ENCODE assay signal across 1 cellular context in genomic region chr2:121722479-121722878, GRCh38.
TF ChIP-seq lines count a peak whose summit lies in the region.

No MANE protein-coding gene starts in this region.

TF ChIP-seq in K562, 482 proteins besides CTCF, POLR2A, EP300 and RAD21 (continued from another document and continues in another):
- TF ChIP-seq, protein P1, sequence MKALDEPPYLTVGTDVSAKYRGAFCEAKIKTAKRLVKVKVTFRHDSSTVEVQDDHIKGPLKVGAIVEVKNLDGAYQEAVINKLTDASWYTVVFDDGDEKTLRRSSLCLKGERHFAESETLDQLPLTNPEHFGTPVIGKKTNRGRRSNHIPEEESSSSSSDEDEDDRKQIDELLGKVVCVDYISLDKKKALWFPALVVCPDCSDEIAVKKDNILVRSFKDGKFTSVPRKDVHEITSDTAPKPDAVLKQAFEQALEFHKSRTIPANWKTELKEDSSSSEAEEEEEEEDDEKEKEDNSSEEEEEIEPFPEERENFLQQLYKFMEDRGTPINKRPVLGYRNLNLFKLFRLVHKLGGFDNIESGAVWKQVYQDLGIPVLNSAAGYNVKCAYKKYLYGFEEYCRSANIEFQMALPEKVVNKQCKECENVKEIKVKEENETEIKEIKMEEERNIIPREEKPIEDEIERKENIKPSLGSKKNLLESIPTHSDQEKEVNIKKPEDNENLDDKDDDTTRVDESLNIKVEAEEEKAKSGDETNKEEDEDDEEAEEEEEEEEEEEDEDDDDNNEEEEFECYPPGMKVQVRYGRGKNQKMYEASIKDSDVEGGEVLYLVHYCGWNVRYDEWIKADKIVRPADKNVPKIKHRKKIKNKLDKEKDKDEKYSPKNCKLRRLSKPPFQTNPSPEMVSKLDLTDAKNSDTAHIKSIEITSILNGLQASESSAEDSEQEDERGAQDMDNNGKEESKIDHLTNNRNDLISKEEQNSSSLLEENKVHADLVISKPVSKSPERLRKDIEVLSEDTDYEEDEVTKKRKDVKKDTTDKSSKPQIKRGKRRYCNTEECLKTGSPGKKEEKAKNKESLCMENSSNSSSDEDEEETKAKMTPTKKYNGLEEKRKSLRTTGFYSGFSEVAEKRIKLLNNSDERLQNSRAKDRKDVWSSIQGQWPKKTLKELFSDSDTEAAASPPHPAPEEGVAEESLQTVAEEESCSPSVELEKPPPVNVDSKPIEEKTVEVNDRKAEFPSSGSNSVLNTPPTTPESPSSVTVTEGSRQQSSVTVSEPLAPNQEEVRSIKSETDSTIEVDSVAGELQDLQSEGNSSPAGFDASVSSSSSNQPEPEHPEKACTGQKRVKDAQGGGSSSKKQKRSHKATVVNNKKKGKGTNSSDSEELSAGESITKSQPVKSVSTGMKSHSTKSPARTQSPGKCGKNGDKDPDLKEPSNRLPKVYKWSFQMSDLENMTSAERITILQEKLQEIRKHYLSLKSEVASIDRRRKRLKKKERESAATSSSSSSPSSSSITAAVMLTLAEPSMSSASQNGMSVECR (CRISPR knock-in tag; IDR thresholded peaks at IDR 0.05), result no peak
- TF ChIP-seq DDX20 (tag; IDR thresholded peaks at IDR 0.05; ENCODE audit: low read depth) (no peak), RFX5 (IDR thresholded peaks at IDR 0.05; ENCODE audit: low read depth, low read length) (no peak), NELFE (IDR thresholded peaks at IDR 0.05; ENCODE audit: insufficient read depth, insufficient read length) (no peak), ZFP1 (CRISPR knock-in tag; IDR thresholded peaks at IDR 0.05) (no peak), ASH1L (IDR thresholded peaks at IDR 0.05; ENCODE audit: borderline replicate concordance, low read depth, partially characterized antibody) (no peak), HLTF (IDR thresholded peaks at IDR 0.05) (no peak), PCBP1 (IDR thresholded peaks at IDR 0.05; ENCODE audit: low read depth, low read length, poor library complexity, severe bottlenecking) (no peak), HNRNPLL (IDR thresholded peaks at IDR 0.05; ENCODE audit: low read depth, low read length, poor library complexity, severe bottlenecking) (no peak), MAZ (CRISPR knock-in tag; conservative IDR thresholded peaks at IDR 0.05 in 1 of 2, IDR thresholded peaks at IDR 0.05 in 1 of 2) (no peak), ZNF76 (CRISPR knock-in tag; IDR thresholded peaks at IDR 0.05; ENCODE audit: borderline replicate concordance) (no peak), XRCC4 (IDR thresholded peaks at IDR 0.05; ENCODE audit: extremely low read depth, insufficient read depth, insufficient read length) (no peak), HINFP (tag; conservative IDR thresholded peaks at IDR 0.05; ENCODE audit: low read depth) (no peak), CHD1 (IDR thresholded peaks at IDR 0.05; ENCODE audit: low read length) (no peak), NCOA1 (IDR thresholded peaks at IDR 0.05; ENCODE audit: low read depth) (no peak), E2F4 (CRISPR knock-in tag; IDR thresholded peaks at IDR 0.05; ENCODE audit: low read depth) (no peak), ARID2 (IDR thresholded peaks at IDR 0.05) (no peak), KAT8 (IDR thresholded peaks at IDR 0.05; ENCODE audit: low read depth) (no peak), ARNT (IDR thresholded peaks at IDR 0.05) (peak in 1 of 2 experiments; percentile 57; a peak in 1 of 4 replicates), ZNF12 (CRISPR knock-in tag; IDR thresholded peaks at IDR 0.05) (no peak), ZFP36 (IDR thresholded peaks at IDR 0.05; ENCODE audit: low read depth, low read length, partially characterized antibody) (peak; percentile 71), RBM17 (IDR thresholded peaks at IDR 0.05; ENCODE audit: borderline replicate concordance, low read depth, low read length) (no peak), ATF4 (CRISPR knock-in tag; IDR thresholded peaks at IDR 0.05) (no peak), HIVEP1 (CRISPR knock-in tag; IDR thresholded peaks at IDR 0.05) (no peak), FIP1L1 (IDR thresholded peaks at IDR 0.05; ENCODE audit: low read depth, low read length, poor library complexity, severe bottlenecking) (no peak), LEF1 (IDR thresholded peaks at IDR 0.05) (no peak), SREBF1 (IDR thresholded peaks at IDR 0.05; ENCODE audit: borderline replicate concordance, low read depth, low read length) (no peak), HMBOX1 (IDR thresholded peaks at IDR 0.05) (peak; percentile 43), ZNF133 (CRISPR knock-in tag; IDR thresholded peaks at IDR 0.05) (no peak), XRCC3 (IDR thresholded peaks at IDR 0.05) (no peak), ZNF707 (CRISPR knock-in tag; conservative IDR thresholded peaks at IDR 0.05) (no peak)
- TF ChIP-seq, protein P2, sequence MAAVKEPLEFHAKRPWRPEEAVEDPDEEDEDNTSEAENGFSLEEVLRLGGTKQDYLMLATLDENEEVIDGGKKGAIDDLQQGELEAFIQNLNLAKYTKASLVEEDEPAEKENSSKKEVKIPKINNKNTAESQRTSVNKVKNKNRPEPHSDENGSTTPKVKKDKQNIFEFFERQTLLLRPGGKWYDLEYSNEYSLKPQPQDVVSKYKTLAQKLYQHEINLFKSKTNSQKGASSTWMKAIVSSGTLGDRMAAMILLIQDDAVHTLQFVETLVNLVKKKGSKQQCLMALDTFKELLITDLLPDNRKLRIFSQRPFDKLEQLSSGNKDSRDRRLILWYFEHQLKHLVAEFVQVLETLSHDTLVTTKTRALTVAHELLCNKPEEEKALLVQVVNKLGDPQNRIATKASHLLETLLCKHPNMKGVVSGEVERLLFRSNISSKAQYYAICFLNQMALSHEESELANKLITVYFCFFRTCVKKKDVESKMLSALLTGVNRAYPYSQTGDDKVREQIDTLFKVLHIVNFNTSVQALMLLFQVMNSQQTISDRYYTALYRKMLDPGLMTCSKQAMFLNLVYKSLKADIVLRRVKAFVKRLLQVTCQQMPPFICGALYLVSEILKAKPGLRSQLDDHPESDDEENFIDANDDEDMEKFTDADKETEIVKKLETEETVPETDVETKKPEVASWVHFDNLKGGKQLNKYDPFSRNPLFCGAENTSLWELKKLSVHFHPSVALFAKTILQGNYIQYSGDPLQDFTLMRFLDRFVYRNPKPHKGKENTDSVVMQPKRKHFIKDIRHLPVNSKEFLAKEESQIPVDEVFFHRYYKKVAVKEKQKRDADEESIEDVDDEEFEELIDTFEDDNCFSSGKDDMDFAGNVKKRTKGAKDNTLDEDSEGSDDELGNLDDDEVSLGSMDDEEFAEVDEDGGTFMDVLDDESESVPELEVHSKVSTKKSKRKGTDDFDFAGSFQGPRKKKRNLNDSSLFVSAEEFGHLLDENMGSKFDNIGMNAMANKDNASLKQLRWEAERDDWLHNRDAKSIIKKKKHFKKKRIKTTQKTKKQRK (IDR thresholded peaks at IDR 0.05; ENCODE audit: borderline replicate concordance, low read depth, low read length), result no peak
- TF ChIP-seq, protein P3, sequence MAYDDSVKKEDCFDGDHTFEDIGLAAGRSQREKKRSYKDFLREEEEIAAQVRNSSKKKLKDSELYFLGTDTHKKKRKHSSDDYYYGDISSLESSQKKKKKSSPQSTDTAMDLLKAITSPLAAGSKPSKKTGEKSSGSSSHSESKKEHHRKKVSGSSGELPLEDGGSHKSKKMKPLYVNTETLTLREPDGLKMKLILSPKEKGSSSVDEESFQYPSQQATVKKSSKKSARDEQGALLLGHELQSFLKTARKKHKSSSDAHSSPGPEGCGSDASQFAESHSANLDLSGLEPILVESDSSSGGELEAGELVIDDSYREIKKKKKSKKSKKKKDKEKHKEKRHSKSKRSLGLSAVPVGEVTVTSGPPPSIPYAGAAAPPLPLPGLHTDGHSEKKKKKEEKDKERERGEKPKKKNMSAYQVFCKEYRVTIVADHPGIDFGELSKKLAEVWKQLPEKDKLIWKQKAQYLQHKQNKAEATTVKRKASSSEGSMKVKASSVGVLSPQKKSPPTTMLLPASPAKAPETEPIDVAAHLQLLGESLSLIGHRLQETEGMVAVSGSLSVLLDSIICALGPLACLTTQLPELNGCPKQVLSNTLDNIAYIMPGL (CRISPR knock-in tag; IDR thresholded peaks at IDR 0.05), result no peak
- TF ChIP-seq, protein P4, sequence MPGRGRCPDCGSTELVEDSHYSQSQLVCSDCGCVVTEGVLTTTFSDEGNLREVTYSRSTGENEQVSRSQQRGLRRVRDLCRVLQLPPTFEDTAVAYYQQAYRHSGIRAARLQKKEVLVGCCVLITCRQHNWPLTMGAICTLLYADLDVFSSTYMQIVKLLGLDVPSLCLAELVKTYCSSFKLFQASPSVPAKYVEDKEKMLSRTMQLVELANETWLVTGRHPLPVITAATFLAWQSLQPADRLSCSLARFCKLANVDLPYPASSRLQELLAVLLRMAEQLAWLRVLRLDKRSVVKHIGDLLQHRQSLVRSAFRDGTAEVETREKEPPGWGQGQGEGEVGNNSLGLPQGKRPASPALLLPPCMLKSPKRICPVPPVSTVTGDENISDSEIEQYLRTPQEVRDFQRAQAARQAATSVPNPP (IDR thresholded peaks at IDR 0.05; ENCODE audit: borderline replicate concordance, insufficient read depth, insufficient read length), result no peak
- TF ChIP-seq, protein P5, sequence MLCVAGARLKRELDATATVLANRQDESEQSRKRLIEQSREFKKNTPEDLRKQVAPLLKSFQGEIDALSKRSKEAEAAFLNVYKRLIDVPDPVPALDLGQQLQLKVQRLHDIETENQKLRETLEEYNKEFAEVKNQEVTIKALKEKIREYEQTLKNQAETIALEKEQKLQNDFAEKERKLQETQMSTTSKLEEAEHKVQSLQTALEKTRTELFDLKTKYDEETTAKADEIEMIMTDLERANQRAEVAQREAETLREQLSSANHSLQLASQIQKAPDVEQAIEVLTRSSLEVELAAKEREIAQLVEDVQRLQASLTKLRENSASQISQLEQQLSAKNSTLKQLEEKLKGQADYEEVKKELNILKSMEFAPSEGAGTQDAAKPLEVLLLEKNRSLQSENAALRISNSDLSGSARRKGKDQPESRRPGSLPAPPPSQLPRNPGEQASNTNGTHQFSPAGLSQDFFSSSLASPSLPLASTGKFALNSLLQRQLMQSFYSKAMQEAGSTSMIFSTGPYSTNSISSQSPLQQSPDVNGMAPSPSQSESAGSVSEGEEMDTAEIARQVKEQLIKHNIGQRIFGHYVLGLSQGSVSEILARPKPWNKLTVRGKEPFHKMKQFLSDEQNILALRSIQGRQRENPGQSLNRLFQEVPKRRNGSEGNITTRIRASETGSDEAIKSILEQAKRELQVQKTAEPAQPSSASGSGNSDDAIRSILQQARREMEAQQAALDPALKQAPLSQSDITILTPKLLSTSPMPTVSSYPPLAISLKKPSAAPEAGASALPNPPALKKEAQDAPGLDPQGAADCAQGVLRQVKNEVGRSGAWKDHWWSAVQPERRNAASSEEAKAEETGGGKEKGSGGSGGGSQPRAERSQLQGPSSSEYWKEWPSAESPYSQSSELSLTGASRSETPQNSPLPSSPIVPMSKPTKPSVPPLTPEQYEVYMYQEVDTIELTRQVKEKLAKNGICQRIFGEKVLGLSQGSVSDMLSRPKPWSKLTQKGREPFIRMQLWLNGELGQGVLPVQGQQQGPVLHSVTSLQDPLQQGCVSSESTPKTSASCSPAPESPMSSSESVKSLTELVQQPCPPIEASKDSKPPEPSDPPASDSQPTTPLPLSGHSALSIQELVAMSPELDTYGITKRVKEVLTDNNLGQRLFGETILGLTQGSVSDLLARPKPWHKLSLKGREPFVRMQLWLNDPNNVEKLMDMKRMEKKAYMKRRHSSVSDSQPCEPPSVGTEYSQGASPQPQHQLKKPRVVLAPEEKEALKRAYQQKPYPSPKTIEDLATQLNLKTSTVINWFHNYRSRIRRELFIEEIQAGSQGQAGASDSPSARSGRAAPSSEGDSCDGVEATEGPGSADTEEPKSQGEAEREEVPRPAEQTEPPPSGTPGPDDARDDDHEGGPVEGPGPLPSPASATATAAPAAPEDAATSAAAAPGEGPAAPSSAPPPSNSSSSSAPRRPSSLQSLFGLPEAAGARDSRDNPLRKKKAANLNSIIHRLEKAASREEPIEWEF (CRISPR knock-in tag; IDR thresholded peaks at IDR 0.05), result no peak
- TF ChIP-seq, protein P6, sequence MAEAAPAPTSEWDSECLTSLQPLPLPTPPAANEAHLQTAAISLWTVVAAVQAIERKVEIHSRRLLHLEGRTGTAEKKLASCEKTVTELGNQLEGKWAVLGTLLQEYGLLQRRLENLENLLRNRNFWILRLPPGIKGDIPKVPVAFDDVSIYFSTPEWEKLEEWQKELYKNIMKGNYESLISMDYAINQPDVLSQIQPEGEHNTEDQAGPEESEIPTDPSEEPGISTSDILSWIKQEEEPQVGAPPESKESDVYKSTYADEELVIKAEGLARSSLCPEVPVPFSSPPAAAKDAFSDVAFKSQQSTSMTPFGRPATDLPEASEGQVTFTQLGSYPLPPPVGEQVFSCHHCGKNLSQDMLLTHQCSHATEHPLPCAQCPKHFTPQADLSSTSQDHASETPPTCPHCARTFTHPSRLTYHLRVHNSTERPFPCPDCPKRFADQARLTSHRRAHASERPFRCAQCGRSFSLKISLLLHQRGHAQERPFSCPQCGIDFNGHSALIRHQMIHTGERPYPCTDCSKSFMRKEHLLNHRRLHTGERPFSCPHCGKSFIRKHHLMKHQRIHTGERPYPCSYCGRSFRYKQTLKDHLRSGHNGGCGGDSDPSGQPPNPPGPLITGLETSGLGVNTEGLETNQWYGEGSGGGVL (CRISPR knock-in tag; IDR thresholded peaks at IDR 0.05), result no peak
